ENCODE assay signal across 26 cellular contexts in genomic region chr13:24910502-24911134, GRCh38.
DNase-seq lines count a peak whose midpoint lies in the region; ATAC-seq and TF ChIP-seq lines count a peak whose summit lies in the region.
"Had no signal": no experiment of that assay in that cellular context is flagged by ENCODE, and none has a peak within 500 bp of the region (broad histone marks: within the 10 kb centered on the region; RNA-seq: fewer than 3 reads in every experiment).

No MANE protein-coding gene starts in this region.

- no peaks in the 10 kb centered on the region for H3F3A ChIP-seq in PC-3 (ENCODE audit: low read length, unreplicated experiment)

- no peak for TF ChIP-seq EP300 in esophagus muscularis mucosa (IDR thresholded peaks at IDR 0.05)

- H3K4me3 ChIP-seq in PC-3 (ENCODE audit: low read length) (no peak overlapping the region), fibroblast of lung (replicated peaks in 1 of 4; ENCODE audit: control extremely low read depth in 1 of 4, insufficient read depth in 1 of 4, low read depth in 3 of 4, low read length in 4 of 4) (no peak overlapping the region), skeletal muscle satellite cell (ENCODE audit: low read length) (no peak overlapping the region), esophagus muscularis mucosa (no peak overlapping the region), coronary artery (no peak overlapping the region)
- H3K4me3 ChIP-seq: neural progenitor cell, prostate gland had no signal

- CTCF ChIA-PET in PC-3 (lab: Charles Lee), result no interaction called here
- CTCF ChIA-PET in CD4-positive, alpha-beta T cell (lab: Charles Lee), result no interaction called here

- no peaks in the 10 kb centered on the region for H3K9me2 ChIP-seq in PC-3 (replicated peaks; ENCODE audit: low read length)
- H3K9me2 ChIP-seq: SK-N-SH had no signal

- H3K36me3 Mint-ChIP-seq in CD4-positive, alpha-beta T cell (ENCODE audit: low read depth), result peaks cover 28% of the 10 kb centered on the region

- no peak overlapping the region for H3K27ac Mint-ChIP-seq in CD4-positive, alpha-beta T cell
- H3K27ac Mint-ChIP-seq: activated naive CD8-positive, alpha-beta T cell treated with anti-CD3 and anti-CD28 coated beads, Interleukin-2, amount 10 ng/mL, durations not matched to agents 7 days and 5 days; CD4-positive, alpha-beta memory T cell; neural progenitor cell; T-helper 17 cell had no signal

- BruUV-seq in PC-3 (replicated peaks; lab: Mats Ljungman, UMichigan), result no TSS peak

- TF ChIP-seq CTCF in PC-3 (conservative IDR thresholded peaks at IDR 0.05; ENCODE audit: low read depth, low read length) (no peak), fibroblast of lung (conservative IDR thresholded peaks at IDR 0.05 in 1 of 2, IDR thresholded peaks at IDR 0.05 in 1 of 2; ENCODE audit: low read depth in 1 of 2, low read length in 2 of 2) (no peak), esophagus muscularis mucosa (IDR thresholded peaks at IDR 0.05) (no peak), coronary artery (IDR thresholded peaks at IDR 0.05) (no peak)
- TF ChIP-seq CTCF in CD4-positive, alpha-beta T cell (IDR thresholded peaks at IDR 0.05), result no peak

- H3K4me2 ChIP-seq in PC-3 (ENCODE audit: low read length) (peak overlapping the region; percentile 40), fibroblast of lung (ENCODE audit: extremely low read depth, insufficient read depth, low read length) (no peak overlapping the region), skeletal muscle satellite cell (ENCODE audit: low read length) (peak overlapping the region; percentile 28)
- H3K4me2 ChIP-seq: neural progenitor cell, SK-N-SH had no signal

- H3K27me3 ChIP-seq in PC-3 (ENCODE audit: low read length) (no peaks in the 10 kb centered on the region), fibroblast of lung (ENCODE audit: control insufficient read depth, insufficient read depth, low read length) (no peaks in the 10 kb centered on the region), skeletal muscle satellite cell (ENCODE audit: control insufficient read depth, insufficient read depth, low read length) (no peaks in the 10 kb centered on the region), esophagus muscularis mucosa (no peaks in the 10 kb centered on the region)
- H3K27me3 ChIP-seq in CD4-positive, alpha-beta T cell (ENCODE audit: control insufficient read depth, insufficient read depth, low read length), result no peaks in the 10 kb centered on the region
- H3K27me3 ChIP-seq: neural progenitor cell had no signal

- no peak for TF ChIP-seq POLR2A in esophagus muscularis mucosa (IDR thresholded peaks at IDR 0.05; ENCODE audit: low read depth)

- WGBS in esophagus muscularis mucosa, result 94% methylated on average over 2 of the region's 2 CpGs

- DNase-seq in H4 (ENCODE audit: low spot score), result peak; percentile 44
- no peak for DNase-seq in PC-3
- peak in 1 of 2 donors; percentile 46 for DNase-seq in fibroblast of lung (ENCODE audit: low read depth in 2 of 2)
- no peak for DNase-seq in esophagus muscularis mucosa (ENCODE audit: extremely low spot score)
- DNase-seq in NCI-H1048 (lab: John Stamatoyannopoulos, UW), result no peak
- no peak for DNase-seq in coronary artery (ENCODE audit: low spot score)
- no peak for DNase-seq in CD4-positive, alpha-beta T cell
- DNase-seq: activated effector memory CD4-positive, alpha-beta T cell treated with anti-CD3 and anti-CD28 coated beads, Interleukin-2, amount 50 U/mL, for 16 hours; activated naive CD8-positive, alpha-beta T cell treated with anti-CD3 and anti-CD28 coated beads, Interleukin-2, amount 10 ng/mL, durations not matched to agents 7 days and 5 days; activated T-cell treated with anti-CD3 and anti-CD28 coated beads for 4 hours; CD4-positive, alpha-beta memory T cell; central memory CD4-positive, alpha-beta T cell; DMS 273 treated with DMSO at 0.1 percent for 48 hours; foreskin melanocyte; H9; Kasumi-1; left cardiac atrium; NCI-H446 treated with DMSO at 0.1 percent for 48 hours; NCI-H82; SK-N-SH; stimulated activated naive CD8-positive, alpha-beta T cell treated with anti-CD3 and anti-CD28 coated beads, Interleukin-15, amount 100 ng/mL, for 72 hours; T-helper 17 cell had no signal

- POLR2A ChIA-PET in PC-3 (lab: Charles Lee; ENCODE audit: unreplicated experiment), result no interaction called here
- POLR2A ChIA-PET in CD4-positive, alpha-beta T cell (lab: Charles Lee), result no interaction called here

- H4K20me1 ChIP-seq in PC-3 (ENCODE audit: low read length) (no peaks in the 10 kb centered on the region), fibroblast of lung (ENCODE audit: control insufficient read depth, extremely low read depth, insufficient read depth, low read length) (no peaks in the 10 kb centered on the region)

- no peaks in the 10 kb centered on the region for H3K27me3 Mint-ChIP-seq in CD4-positive, alpha-beta T cell
- H3K27me3 Mint-ChIP-seq: activated naive CD8-positive, alpha-beta T cell treated with anti-CD3 and anti-CD28 coated beads, Interleukin-2, amount 10 ng/mL, durations not matched to agents 7 days and 5 days; CD4-positive, alpha-beta memory T cell; stimulated activated naive CD8-positive, alpha-beta T cell treated with anti-CD3 and anti-CD28 coated beads, Interleukin-15, amount 100 ng/mL, for 72 hours; T-helper 17 cell had no signal

- H3K9ac ChIP-seq in PC-3 (ENCODE audit: low read length), result no peak overlapping the region
- no peak overlapping the region for H3K9ac ChIP-seq in fibroblast of lung (ENCODE audit: insufficient read depth, low read length)
- no peak overlapping the region for H3K9ac ChIP-seq in skeletal muscle satellite cell (ENCODE audit: low read depth, low read length)
- H3K9ac ChIP-seq: neural progenitor cell, SK-N-SH had no signal

- H3K4me1 ChIP-seq in PC-3 (ENCODE audit: insufficient read depth, low read length) (peaks cover 17% of the 10 kb centered on the region), fibroblast of lung (ENCODE audit: control insufficient read depth, extremely low read depth, insufficient read depth, low read length) (peaks cover 2% of the 10 kb centered on the region), skeletal muscle satellite cell (ENCODE audit: control insufficient read depth, insufficient read depth, low read length) (peaks cover 14% of the 10 kb centered on the region), esophagus muscularis mucosa (no peaks in the 10 kb centered on the region)
- H3K4me1 ChIP-seq: prostate gland had no signal

- H3K9me3 ChIP-seq in PC-3 (ENCODE audit: low read length) (no peaks in the 10 kb centered on the region), fibroblast of lung (ENCODE audit: control insufficient read depth, insufficient read depth, low read depth, low read length) (no peaks in the 10 kb centered on the region), skeletal muscle satellite cell (replicated peaks; ENCODE audit: low read length) (no peaks in the 10 kb centered on the region), esophagus muscularis mucosa (no peaks in the 10 kb centered on the region)
- H3K9me3 ChIP-seq in CD4-positive, alpha-beta T cell (ENCODE audit: control insufficient read depth, low read length), result no peaks in the 10 kb centered on the region
- H3K9me3 ChIP-seq: prostate gland, SK-N-SH had no signal

- H2AFZ ChIP-seq in PC-3 (ENCODE audit: low read length), result no peak overlapping the region
- no peak overlapping the region for H2AFZ ChIP-seq in fibroblast of lung (ENCODE audit: low read length)
- H2AFZ ChIP-seq: neural progenitor cell had no signal

- H3K9me3 Mint-ChIP-seq in CD4-positive, alpha-beta T cell, result no peaks in the 10 kb centered on the region
- H3K9me3 Mint-ChIP-seq: activated naive CD8-positive, alpha-beta T cell treated with anti-CD3 and anti-CD28 coated beads, Interleukin-2, amount 10 ng/mL, durations not matched to agents 7 days and 5 days; CD4-positive, alpha-beta memory T cell; H9; neural progenitor cell; stimulated activated naive CD8-positive, alpha-beta T cell treated with anti-CD3 and anti-CD28 coated beads, Interleukin-15, amount 100 ng/mL, for 72 hours had no signal

- no peaks in the 10 kb centered on the region for H3K4me1 Mint-ChIP-seq in CD4-positive, alpha-beta T cell (ENCODE audit: low read depth)
- H3K4me1 Mint-ChIP-seq: CD4-positive, alpha-beta memory T cell had no signal

- peak overlapping the region; percentile 64 for H3K27ac ChIP-seq in PC-3 (ENCODE audit: low read length)
- H3K27ac ChIP-seq in fibroblast of lung (ENCODE audit: insufficient read depth, low read length), result peak overlapping the region; percentile 62
- no peak overlapping the region for H3K27ac ChIP-seq in esophagus muscularis mucosa (replicated peaks in 1 of 4)
- no peak overlapping the region for H3K27ac ChIP-seq in coronary artery
- no peak overlapping the region for H3K27ac ChIP-seq in CD4-positive, alpha-beta T cell (ENCODE audit: low read depth, low read length)
- H3K27ac ChIP-seq: epithelial cell of prostate, neural progenitor cell, prostate gland had no signal

- intact Hi-C loops in PC-3 (cut with micrococcal nuclease) (no loop called here), esophagus muscularis mucosa (cut with DNase I) (no loop called here)
- intact Hi-C loops in CD4-positive, alpha-beta T cell (cut with DNase I, micrococcal nuclease), result no loop called here

- no peak overlapping the region for H3K4me3 Mint-ChIP-seq in CD4-positive, alpha-beta T cell
- H3K4me3 Mint-ChIP-seq: activated naive CD8-positive, alpha-beta T cell treated with anti-CD3 and anti-CD28 coated beads, Interleukin-2, amount 10 ng/mL, durations not matched to agents 7 days and 5 days; CD4-positive, alpha-beta memory T cell; H9; neural progenitor cell; stimulated activated naive CD8-positive, alpha-beta T cell treated with anti-CD3 and anti-CD28 coated beads, Interleukin-15, amount 100 ng/mL, for 72 hours; T-helper 17 cell had no signal

- H3K36me3 ChIP-seq in PC-3 (ENCODE audit: low read depth, low read length), result peaks cover 22% of the 10 kb centered on the region; the same call in 1 of the 2 replicates
- H3K36me3 ChIP-seq in fibroblast of lung (ENCODE audit: control insufficient read depth, insufficient read depth, low read length), result no peaks in the 10 kb centered on the region
- peaks cover 7% of the 10 kb centered on the region for H3K36me3 ChIP-seq in skeletal muscle satellite cell (ENCODE audit: insufficient read depth, low read length)
- H3K36me3 ChIP-seq in esophagus muscularis mucosa, result peaks cover 24 to 62% (median 30%) of the 10 kb centered on the region in 4 donors
- H3K36me3 ChIP-seq: prostate gland had no signal

- ATAC-seq in PC-3, result peak; percentile 57
- ATAC-seq in CD4-positive, alpha-beta T cell (ENCODE audit: poor library complexity), result no peak
- ATAC-seq: left cardiac atrium; stimulated activated naive CD8-positive, alpha-beta T cell treated with anti-CD3 and anti-CD28 coated beads, Interleukin-15, amount 100 ng/mL, for 72 hours; T-helper 17 cell had no signal

- H3K79me2 ChIP-seq in PC-3 (ENCODE audit: low read length) (peaks cover 18% of the 10 kb centered on the region), fibroblast of lung (ENCODE audit: control insufficient read depth, insufficient read depth, low read length) (peaks cover 11% of the 10 kb centered on the region)

Comparison
In these comparisons a context has a peak if more than half of its experiments do, and no peak if none do; other contexts are left out.
1. H3K27ac ChIP-seq: peak in PC-3 (single experiment) and fibroblast of lung (single experiment); none in esophagus muscularis mucosa (0 of 4), coronary artery (0 of 2) and CD4-positive, alpha-beta T cell (single experiment).